In genomic region chr3:112643621-112644236, GRCh38 we compare ENCODE assay signal across 12 cellular contexts. TPM values are rescaled to one million over a fixed set of nuclear protein-coding genes. Genes with fewer than 3 reads are reported as not detected.
DNase-seq lines count a peak whose midpoint lies in the region; ATAC-seq and TF ChIP-seq lines count a peak whose summit lies in the region.
"Had no signal": no experiment of that assay in that cellular context is flagged by ENCODE, and none has a peak within 500 bp of the region (broad histone marks: within the 10 kb centered on the region; RNA-seq: fewer than 3 reads in every experiment).

No MANE protein-coding gene starts in this region.

- H2AFZ ChIP-seq in mammary epithelial cell (ENCODE audit: low read depth, low read length), result peak overlapping the region; percentile 55

- no peak overlapping the region for H3K27ac ChIP-seq in mammary epithelial cell (ENCODE audit: insufficient read depth, low read depth, low read length)
- H3K27ac ChIP-seq in breast epithelium, result no peak overlapping the region
- H3K27ac ChIP-seq in uterus, result peak overlapping the region; percentile 86 to 92
- no peak overlapping the region for H3K27ac ChIP-seq in WERI-Rb-1
- no peak overlapping the region for H3K27ac ChIP-seq in CD4-positive, alpha-beta T cell (ENCODE audit: low read depth, low read length)
- H3K27ac ChIP-seq: pancreas, upper lobe of right lung had no signal

- peaks cover 49% of the 10 kb centered on the region for H3K4me1 ChIP-seq in mammary epithelial cell (ENCODE audit: insufficient read depth, low read length)
- no peaks in the 10 kb centered on the region for H3K4me1 ChIP-seq in breast epithelium
- peaks cover 4 to 7% of the 10 kb centered on the region in 2 donors for H3K4me1 ChIP-seq in uterus

- DNase-seq in mammary epithelial cell, result no peak
- no peak for DNase-seq in breast epithelium (ENCODE audit: low spot score in 2 of 2)
- no peak for DNase-seq in mesothelial cell of epicardium (ENCODE audit: low spot score in 2 of 2, unreplicated experiment in 2 of 2)
- no peak for DNase-seq in uterus
- DNase-seq in WERI-Rb-1, result no peak
- DNase-seq in NCI-H146 (lab: John Stamatoyannopoulos, UW), result no peak
- DNase-seq in CD4-positive, alpha-beta T cell, result no peak

- intact Hi-C loops in mammary epithelial cell (cut with micrococcal nuclease), result loop anchor here (1.0 to 10.0 kb wide), 13 partner anchors 11 to 643 kb away; partner anchors contain the start of genes GCSAM and SLC9C1
- intact Hi-C loops in breast epithelium (cut with DNase I; ENCODE audit: low total_unique reads), result no loop called here
- intact Hi-C loops in uterus (cut with DNase I; ENCODE audit: low total_unique reads), result loop anchor here (5.0 kb wide), 1 partner anchor 169 kb away; no protein-coding TSS in a partner anchor
- intact Hi-C loops in CD4-positive, alpha-beta T cell (cut with DNase I, micrococcal nuclease), result loop anchor here (1.0 to 10.0 kb wide), 9 partner anchors 89 to 645 kb away; no protein-coding TSS in a partner anchor

- H3K79me2 ChIP-seq in mammary epithelial cell (ENCODE audit: insufficient read depth, low read length), result no peaks in the 10 kb centered on the region

- H3K9me3 Mint-ChIP-seq in activated T-helper 17 cell treated with anti-CD3 and anti-CD28 coated beads, Interleukin-2, amount 50 U/mL, for 72 hours, result no peaks in the 10 kb centered on the region
- H3K9me3 Mint-ChIP-seq in mesothelial cell of epicardium, result no peaks in the 10 kb centered on the region
- H3K9me3 Mint-ChIP-seq in CD4-positive, alpha-beta T cell, result no peaks in the 10 kb centered on the region
- H3K9me3 Mint-ChIP-seq: activated naive CD4-positive, alpha-beta T cell treated with anti-CD3 and anti-CD28 coated beads, Interleukin-2, amount 10 ng/mL, durations not matched to agents 7 days and 5 days had no signal

- no peak overlapping the region for H3K4me2 ChIP-seq in mammary epithelial cell (ENCODE audit: insufficient read depth, low read depth, low read length)

- H3K27ac Mint-ChIP-seq in activated T-helper 17 cell treated with anti-CD3 and anti-CD28 coated beads, Interleukin-2, amount 50 U/mL, for 72 hours, result no peak overlapping the region
- peak overlapping the region; percentile 23 for H3K27ac Mint-ChIP-seq in mesothelial cell of epicardium
- H3K27ac Mint-ChIP-seq in CD4-positive, alpha-beta T cell, result no peak overlapping the region
- H3K27ac Mint-ChIP-seq: activated naive CD4-positive, alpha-beta T cell treated with anti-CD3 and anti-CD28 coated beads, Interleukin-2, amount 10 ng/mL, durations not matched to agents 7 days and 5 days had no signal

- TF ChIP-seq POLR2A in breast epithelium (IDR thresholded peaks at IDR 0.05) (no peak), uterus (IDR thresholded peaks at IDR 0.05) (no peak)

- POLR2A ChIA-PET in CD4-positive, alpha-beta T cell (lab: Charles Lee), result interaction anchor here (1.3 to 1.6 kb wide), 2 partner anchors 329 to 336 kb away, joined by 4 to 8 read pairs; no protein-coding TSS in a partner anchor

- peaks cover 9% of the 10 kb centered on the region for H3K4me1 Mint-ChIP-seq in activated T-helper 17 cell treated with anti-CD3 and anti-CD28 coated beads, Interleukin-2, amount 50 U/mL, for 72 hours
- H3K4me1 Mint-ChIP-seq in mesothelial cell of epicardium, result peaks cover 22% of the 10 kb centered on the region
- peaks cover 6% of the 10 kb centered on the region for H3K4me1 Mint-ChIP-seq in CD4-positive, alpha-beta T cell (ENCODE audit: low read depth)

- in situ Hi-C loops in mammary epithelial cell (cut with MboI; ENCODE audit: low sequenced_read_pairs in 2 of 2), result loop anchor here (5.0 to 25.0 kb wide), 6 partner anchors 51 to 644 kb away; no protein-coding TSS in a partner anchor

- no peaks in the 10 kb centered on the region for H3K9me3 ChIP-seq in mammary epithelial cell (replicated peaks; ENCODE audit: insufficient read depth, low read length)
- no peaks in the 10 kb centered on the region for H3K9me3 ChIP-seq in breast epithelium
- H3K9me3 ChIP-seq in uterus, result no peaks in the 10 kb centered on the region
- no peaks in the 10 kb centered on the region for H3K9me3 ChIP-seq in WERI-Rb-1 (ENCODE audit: severe bottlenecking)
- no peaks in the 10 kb centered on the region for H3K9me3 ChIP-seq in CD4-positive, alpha-beta T cell (ENCODE audit: control insufficient read depth, low read length)
- H3K9me3 ChIP-seq: esophagus squamous epithelium, pancreas, upper lobe of right lung had no signal

- H3K9ac ChIP-seq in mammary epithelial cell (ENCODE audit: insufficient read depth, low read length), result no peak overlapping the region

- CTCF ChIA-PET in mammary epithelial cell (lab: Charles Lee; ENCODE audit: low non-redundant PET), result interaction anchor here (0.6 kb wide), 1 partner anchor 170 kb away, joined by 4 read pairs; no protein-coding TSS in a partner anchor
- CTCF ChIA-PET in CD4-positive, alpha-beta T cell (lab: Charles Lee), result interaction anchor here (0.8 to 3.7 kb wide), 8 partner anchors 15 to 645 kb away, joined by 3 to 32 read pairs (median 5); no protein-coding TSS in a partner anchor

- H3K4me3 ChIP-seq in mammary epithelial cell (replicated peaks in 1 of 3; ENCODE audit: insufficient read depth in 1 of 3, low read depth in 2 of 3, low read length in 3 of 3) (no peak overlapping the region), breast epithelium (no peak overlapping the region), uterus (no peak overlapping the region), WERI-Rb-1 (ENCODE audit: low read depth, low read length) (no peak overlapping the region)
- H3K4me3 ChIP-seq: pancreas, upper lobe of right lung had no signal

- 95% methylated on average over 3 of the region's 3 CpGs for WGBS in mammary epithelial cell (ENCODE audit: low coverage, missing lambda C conversion rate)

- peak; percentile 45 for ATAC-seq in activated T-helper 17 cell treated with anti-CD3 and anti-CD28 coated beads, Interleukin-2, amount 50 U/mL, for 72 hours (replicated peaks)
- no peak for ATAC-seq in CD4-positive, alpha-beta T cell (ENCODE audit: poor library complexity)

- TF ChIP-seq CTCF in mammary epithelial cell (conservative IDR thresholded peaks at IDR 0.05 in 1 of 2, IDR thresholded peaks at IDR 0.05 in 1 of 2; ENCODE audit: extremely low read depth in 1 of 2, insufficient read depth in 1 of 2, low read depth in 1 of 2, low read length in 2 of 2) (no peak), breast epithelium (IDR thresholded peaks at IDR 0.05) (no peak), mesothelial cell of epicardium (IDR thresholded peaks at IDR 0.05; ENCODE audit: unreplicated experiment) (no peak), uterus (IDR thresholded peaks at IDR 0.05) (no peak), WERI-Rb-1 (IDR thresholded peaks at IDR 0.05; ENCODE audit: low read depth, low read length) (no peak)
- TF ChIP-seq CTCF in CD4-positive, alpha-beta T cell (IDR thresholded peaks at IDR 0.05), result no peak

- H3K36me3 ChIP-seq in mammary epithelial cell (ENCODE audit: insufficient read depth, low read length) (no peaks in the 10 kb centered on the region), breast epithelium (no peaks in the 10 kb centered on the region), uterus (no peaks in the 10 kb centered on the region), WERI-Rb-1 (no peaks in the 10 kb centered on the region)
- H3K36me3 ChIP-seq: esophagus squamous epithelium, pancreas, upper lobe of right lung had no signal

- no TSS peak for BruUV-seq in mammary epithelial cell (replicated peaks; lab: Mats Ljungman, UMichigan)

- no peaks in the 10 kb centered on the region for H3K36me3 Mint-ChIP-seq in activated T-helper 17 cell treated with anti-CD3 and anti-CD28 coated beads, Interleukin-2, amount 50 U/mL, for 72 hours (ENCODE audit: low read depth)
- H3K36me3 Mint-ChIP-seq in mesothelial cell of epicardium, result no peaks in the 10 kb centered on the region
- H3K36me3 Mint-ChIP-seq in CD4-positive, alpha-beta T cell (ENCODE audit: low read depth), result no peaks in the 10 kb centered on the region
- H3K36me3 Mint-ChIP-seq: activated naive CD4-positive, alpha-beta T cell treated with anti-CD3 and anti-CD28 coated beads, Interleukin-2, amount 10 ng/mL, durations not matched to agents 7 days and 5 days had no signal

- H3K27me3 ChIP-seq in mammary epithelial cell (ENCODE audit: insufficient read depth, low read length) (no peaks in the 10 kb centered on the region), breast epithelium (no peaks in the 10 kb centered on the region), uterus (no peaks in the 10 kb centered on the region), WERI-Rb-1 (ENCODE audit: insufficient read depth, low read depth, severe bottlenecking) (peaks cover 70% of the 10 kb centered on the region)
- peaks cover 15% of the 10 kb centered on the region for H3K27me3 ChIP-seq in CD4-positive, alpha-beta T cell (ENCODE audit: control insufficient read depth, insufficient read depth, low read length)
- H3K27me3 ChIP-seq: esophagus squamous epithelium, pancreas, upper lobe of right lung had no signal

- H3K4me3 Mint-ChIP-seq in activated T-helper 17 cell treated with anti-CD3 and anti-CD28 coated beads, Interleukin-2, amount 50 U/mL, for 72 hours, result peak overlapping the region; percentile 48
- peak overlapping the region; percentile 62 for H3K4me3 Mint-ChIP-seq in mesothelial cell of epicardium
- no peak overlapping the region for H3K4me3 Mint-ChIP-seq in CD4-positive, alpha-beta T cell
- H3K4me3 Mint-ChIP-seq: activated naive CD4-positive, alpha-beta T cell treated with anti-CD3 and anti-CD28 coated beads, Interleukin-2, amount 10 ng/mL, durations not matched to agents 7 days and 5 days had no signal

- H4K20me1 ChIP-seq in mammary epithelial cell (ENCODE audit: insufficient read depth, low read length), result no peaks in the 10 kb centered on the region

- dilution Hi-C loops in mammary epithelial cell (cut with HindIII; ENCODE audit: low sequenced_read_pairs), result no loop called here

- peaks cover 10% of the 10 kb centered on the region for H3K27me3 Mint-ChIP-seq in activated T-helper 17 cell treated with anti-CD3 and anti-CD28 coated beads, Interleukin-2, amount 50 U/mL, for 72 hours
- no peaks in the 10 kb centered on the region for H3K27me3 Mint-ChIP-seq in mesothelial cell of epicardium (ENCODE audit: low read depth)
- peaks cover 5% of the 10 kb centered on the region for H3K27me3 Mint-ChIP-seq in CD4-positive, alpha-beta T cell

RNA-seq across cellular contexts. Expression of gene CCDC80, which starts 2.8 kb away (rescaled TPM):
- total RNA-seq in mammary epithelial cell, result 10 to 100 TPM; 25.9 to 56.8 TPM
- polyA plus RNA-seq in mammary epithelial cell, result 2.0 TPM
- polyA minus RNA-seq in mammary epithelial cell, result 12.3 TPM
- total RNA-seq in breast epithelium, result 100 to 1,000 TPM in 1 of 3 donors, 10 to 100 TPM in 2; 38.7 to 430 (median 42.0) TPM
- total RNA-seq in activated T-helper 17 cell treated with anti-CD3 and anti-CD28 coated beads, Interleukin-2, amount 50 U/mL, for 72 hours, result not detected
- 126 to 134 TPM (median 133 TPM) in 3 replicates for total RNA-seq in mesothelial cell of epicardium
- 100 to 1,000 TPM in 2 of 4 donors, 10 to 100 TPM in 2; 29.7 to 207 (median 120) TPM for total RNA-seq in uterus
- not detected for total RNA-seq in CD4-positive, alpha-beta T cell

Comparison
In these comparisons a context has a peak if more than half of its experiments do, and no peak if none do; other contexts are left out.
1. H3K27ac ChIP-seq: peak in uterus (2 of 2); none in mammary epithelial cell (single experiment), breast epithelium (0 of 2), WERI-Rb-1 (single experiment) and CD4-positive, alpha-beta T cell (single experiment).
2. RNA of gene CCDC80, which starts 2.8 kb away (total RNA-seq): 29.7 to 207 TPM in uterus, 126 to 134 TPM in mesothelial cell of epicardium, 25.9 to 56.8 TPM in mammary epithelial cell and 38.7 to 430 TPM in breast epithelium; not detected in activated T-helper 17 cell treated with anti-CD3 and anti-CD28 coated beads, Interleukin-2, amount 50 U/mL, for 72 hours and not detected in CD4-positive, alpha-beta T cell; every median in the first group is over 10 times any median in the second.